Comparison of ENCODE assay signal across 19 cellular contexts in genomic region chr17:58498177-58498828, GRCh38. TPM values are rescaled to one million over a fixed set of nuclear protein-coding genes. Genes with fewer than 3 reads are reported as not detected.
DNase-seq lines count a peak whose midpoint lies in the region; ATAC-seq and TF ChIP-seq lines count a peak whose summit lies in the region.
"Had no signal": no experiment of that assay in that cellular context is flagged by ENCODE, and none has a peak within 500 bp of the region (broad histone marks: within the 10 kb centered on the region; RNA-seq: fewer than 3 reads in every experiment).

No MANE protein-coding gene starts in this region.

- no peak overlapping the region for H3K4me2 ChIP-seq in PC-3 (ENCODE audit: low read length)
- H3K4me2 ChIP-seq: GM23338 had no signal

- H3K36me3 ChIP-seq in PC-3 (ENCODE audit: low read depth, low read length) (peaks cover 44% of the 10 kb centered on the region), neutrophil (peaks cover 81% of the 10 kb centered on the region), spleen (peaks cover 8 to 100% (median 90%) of the 10 kb centered on the region in 6 donors)

- TF ChIP-seq CTCF in PC-3 (conservative IDR thresholded peaks at IDR 0.05; ENCODE audit: low read depth, low read length) (no peak), neutrophil (IDR thresholded peaks at IDR 0.05) (no peak), spleen (IDR thresholded peaks at IDR 0.05 in 8 of 11, conservative IDR thresholded peaks at IDR 0.05 in 3 of 11) (no peak)

- H3K9me3 ChIP-seq in PC-3 (ENCODE audit: low read length) (no peaks in the 10 kb centered on the region), neutrophil (no peaks in the 10 kb centered on the region), spleen (no peaks in the 10 kb centered on the region)
- H3K9me3 ChIP-seq: BLaER1 treated with 17β-estradiol and CSF1 and Interleukin-3, amounts not matched to agents 10 nM and 100 nM had no signal

- H3K27ac ChIP-seq in PC-3 (ENCODE audit: low read length) (no peak overlapping the region), neutrophil (peak overlapping the region; percentile 42), spleen (no peak overlapping the region)
- H3K27ac ChIP-seq: BLaER1 treated with 17β-estradiol and CSF1 and Interleukin-3, amounts not matched to agents 10 nM and 100 nM had no signal

- no peak for TF ChIP-seq POLR2A in spleen (IDR thresholded peaks at IDR 0.05)

- H3K9me2 ChIP-seq in PC-3 (replicated peaks; ENCODE audit: low read length) = no peaks in the 10 kb centered on the region

- no peak overlapping the region for H3K9ac ChIP-seq in PC-3 (ENCODE audit: low read length)
- H3K9ac ChIP-seq: BLaER1 treated with 17β-estradiol and CSF1 and Interleukin-3, amounts not matched to agents 10 nM and 100 nM had no signal

- 91 to 98% (median 97%) methylated on average over 5 to 6 of the region's 6 CpGs for WGBS in spleen, 5 donors

- no peaks in the 10 kb centered on the region for H3K9me3 Mint-ChIP-seq in activated T-cell treated with anti-CD3 and anti-CD28 coated beads, Interleukin-2, amount 50 U/mL, for 24 hours
- H3K9me3 Mint-ChIP-seq in activated T-cell treated with anti-CD3 and anti-CD28 coated beads, Interleukin-2, amount 50 U/mL, for 4 hours = no peaks in the 10 kb centered on the region
- H3K9me3 Mint-ChIP-seq: CD4-positive, CD25-positive, alpha-beta regulatory T cell; GM23338 had no signal

- H3K4me1 ChIP-seq in PC-3 (ENCODE audit: insufficient read depth, low read length) (no peaks in the 10 kb centered on the region), neutrophil (ENCODE audit: control insufficient read depth in 1 of 2, insufficient read depth in 1 of 2, low read depth in 1 of 2, low read length in 1 of 2) (peaks cover 12 to 16% of the 10 kb centered on the region in 2 experiments), spleen (peaks cover 0 to 7% (median 0%) of the 10 kb centered on the region in 6 donors)

- intact Hi-C loops in PC-3 (cut with micrococcal nuclease) = no loop called here
- intact Hi-C loops in left colon (cut with DNase I, micrococcal nuclease) = no loop called here
- intact Hi-C loops in spleen (cut with DNase I; ENCODE audit: low total_unique reads) = no loop called here

- H3K4me3 ChIP-seq in PC-3 (ENCODE audit: low read length) (no peak overlapping the region), neutrophil (ENCODE audit: low read depth in 1 of 2, low read length in 1 of 2) (no peak overlapping the region), spleen (no peak overlapping the region)
- H3K4me3 ChIP-seq: BLaER1 treated with 17β-estradiol and CSF1 and Interleukin-3, amounts not matched to agents 10 nM and 100 nM; GM23338 had no signal

- H3K36me3 Mint-ChIP-seq in activated T-cell treated with anti-CD3 and anti-CD28 coated beads, Interleukin-2, amount 50 U/mL, for 24 hours (ENCODE audit: low read depth) = peaks cover 87% of the 10 kb centered on the region
- H3K36me3 Mint-ChIP-seq in activated T-cell treated with anti-CD3 and anti-CD28 coated beads, Interleukin-2, amount 50 U/mL, for 4 hours (ENCODE audit: insufficient read depth) = peaks cover 40% of the 10 kb centered on the region

- no peak for ATAC-seq in activated T-cell treated with anti-CD3 and anti-CD28 coated beads, Interleukin-2, amount 50 U/mL, for 4 hours
- peak; percentile 82 for ATAC-seq in PC-3
- peak; percentile 55 for ATAC-seq in left colon
- ATAC-seq in HG02571 (IDR thresholded peaks at IDR 0.05; ENCODE audit: unreplicated experiment) = no peak
- ATAC-seq in left lobe of liver = no peak
- ATAC-seq: GM23338 had no signal

- H3K27me3 ChIP-seq in PC-3 (ENCODE audit: low read length) (no peaks in the 10 kb centered on the region), neutrophil (no peaks in the 10 kb centered on the region), spleen (replicated peaks in 1 of 7) (no peaks in the 10 kb centered on the region)
- H3K27me3 ChIP-seq: BLaER1 treated with 17β-estradiol and CSF1 and Interleukin-3, amounts not matched to agents 10 nM and 100 nM had no signal

- DNase-seq in activated T-cell treated with anti-CD3 and anti-CD28 coated beads, Interleukin-2, amount 50 U/mL, for 24 hours = no peak
- DNase-seq in activated T-cell treated with anti-CD3 and anti-CD28 coated beads, Interleukin-2, amount 50 U/mL, for 4 hours = no peak
- DNase-seq in PC-3 = peak; percentile 36
- DNase-seq in left colon = no peak
- no peak for DNase-seq in left lobe of liver (ENCODE audit: low spot score)
- DNase-seq in spleen = no peak
- DNase-seq: 8988T; AML-193; Calu3; CD4-positive, CD25-positive, alpha-beta regulatory T cell; DMS 273 treated with DMSO at 0.1 percent for 48 hours; DMS79 treated with DMSO at 0.1 percent for 48 hours; EL; H7 had no signal

- POLR2A ChIA-PET in PC-3 (lab: Charles Lee; ENCODE audit: unreplicated experiment) = no interaction called here

- CTCF ChIA-PET in PC-3 (lab: Charles Lee) = no interaction called here

- BruUV-seq in PC-3 (replicated peaks; lab: Mats Ljungman, UMichigan) = no TSS peak

- peak overlapping the region; percentile 3 for H3K27ac Mint-ChIP-seq in activated T-cell treated with anti-CD3 and anti-CD28 coated beads, Interleukin-2, amount 50 U/mL, for 24 hours
- H3K27ac Mint-ChIP-seq: GM23338 had no signal

- H3F3A ChIP-seq in PC-3 (ENCODE audit: low read length, unreplicated experiment) = no peaks in the 10 kb centered on the region

- no peaks in the 10 kb centered on the region for H3K27me3 Mint-ChIP-seq in activated T-cell treated with anti-CD3 and anti-CD28 coated beads, Interleukin-2, amount 50 U/mL, for 24 hours
- H3K27me3 Mint-ChIP-seq in activated T-cell treated with anti-CD3 and anti-CD28 coated beads, Interleukin-2, amount 50 U/mL, for 4 hours (ENCODE audit: low read depth) = no peaks in the 10 kb centered on the region
- H3K27me3 Mint-ChIP-seq: CD4-positive, CD25-positive, alpha-beta regulatory T cell had no signal

- H3K4me1 Mint-ChIP-seq in activated T-cell treated with anti-CD3 and anti-CD28 coated beads, Interleukin-2, amount 50 U/mL, for 24 hours (ENCODE audit: low read depth) = peaks cover 13% of the 10 kb centered on the region
- no peaks in the 10 kb centered on the region for H3K4me1 Mint-ChIP-seq in activated T-cell treated with anti-CD3 and anti-CD28 coated beads, Interleukin-2, amount 50 U/mL, for 4 hours (ENCODE audit: low read depth)
- H3K4me1 Mint-ChIP-seq: GM23338 had no signal

- no peaks in the 10 kb centered on the region for H4K20me1 ChIP-seq in PC-3 (ENCODE audit: low read length)

- H2AFZ ChIP-seq in PC-3 (ENCODE audit: low read length) = no peak overlapping the region
- H2AFZ ChIP-seq: GM23338 had no signal

- H3K4me3 Mint-ChIP-seq in activated T-cell treated with anti-CD3 and anti-CD28 coated beads, Interleukin-2, amount 50 U/mL, for 24 hours = no peak overlapping the region
- no peak overlapping the region for H3K4me3 Mint-ChIP-seq in activated T-cell treated with anti-CD3 and anti-CD28 coated beads, Interleukin-2, amount 50 U/mL, for 4 hours
- H3K4me3 Mint-ChIP-seq: GM23338 had no signal

- no peaks in the 10 kb centered on the region for H3K79me2 ChIP-seq in PC-3 (ENCODE audit: low read length)

RNA-seq across cellular contexts. Expression of gene HSF5, which starts 10.1 kb away (rescaled TPM):
- total RNA-seq in activated T-cell treated with anti-CD3 and anti-CD28 coated beads, Interleukin-2, amount 50 U/mL, for 4 hours = 1 to 10 TPM; 4.4 to 5.1 (median 5.0) TPM
- total RNA-seq in PC-3 (2014; rRNA removed) (not detected in 2 replicates), left colon (not detected), left lobe of liver (0.18 TPM), spleen (1 to 10 TPM; 1.1 to 1.7 (median 1.3) TPM)
- polyA plus RNA-seq in spleen = under 1 TPM; 0.57 to 0.79 (median 0.61) TPM
- total RNA-seq: H7, HT-29 had no signal
- polyA plus RNA-seq: GM23338 had no signal

RNA-seq across cellular contexts. Expression of gene MTMR4, which starts 16.1 kb away (rescaled TPM):
- 10 to 100 TPM; 79.4 to 92.8 (median 81.8) TPM for total RNA-seq in activated T-cell treated with anti-CD3 and anti-CD28 coated beads, Interleukin-2, amount 50 U/mL, for 4 hours
- 48.7 and 57.2 TPM in 2 replicates for total RNA-seq in PC-3 (2014; rRNA removed)
- total RNA-seq in left colon = 10 to 100 TPM; 42.2 to 52.4 TPM
- total RNA-seq in left lobe of liver = 101 TPM
- 10 to 100 TPM; 42.0 to 61.9 (median 50.3) TPM for total RNA-seq in spleen
- 10 to 100 TPM; 12.7 to 17.3 (median 14.1) TPM for polyA plus RNA-seq in spleen

Comparison
In these comparisons a context has a peak if more than half of its experiments do, and no peak if none do; other contexts are left out.
1. ATAC-seq: peak in PC-3 (single experiment) and left colon (single experiment); none in activated T-cell treated with anti-CD3 and anti-CD28 coated beads, Interleukin-2, amount 50 U/mL, for 4 hours (0 of 2), HG02571 (single experiment) and left lobe of liver (single experiment).